Comparison of ENCODE assay signal across 10 cellular contexts in the genomic region with DNA sequence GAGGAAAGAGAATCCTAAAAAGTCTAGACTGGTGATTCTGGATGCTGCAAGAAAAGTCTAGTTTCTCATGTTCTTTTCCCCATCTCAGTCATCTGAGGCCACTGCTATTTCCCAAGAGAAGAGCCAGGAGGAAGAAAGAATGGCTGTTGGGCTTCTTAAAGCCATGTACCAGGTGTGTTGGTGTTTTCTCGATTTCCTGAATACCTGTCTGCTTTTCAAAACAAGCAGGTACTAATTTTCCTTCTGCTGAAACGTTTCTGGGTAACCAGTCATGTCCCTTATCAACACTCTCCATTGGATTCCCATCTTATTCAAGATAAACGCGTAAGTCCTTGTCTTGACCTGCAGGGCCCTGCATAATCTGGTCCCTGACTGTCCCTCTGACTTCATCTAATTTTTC. TPM values are rescaled to one million over a fixed set of nuclear protein-coding genes. Genes with fewer than 3 reads are reported as not detected.
DNase-seq lines count a peak whose midpoint lies in the region; ATAC-seq and TF ChIP-seq lines count a peak whose summit lies in the region.
"Had no signal": no experiment of that assay in that cellular context is flagged by ENCODE, and none has a peak within 500 bp of the region (broad histone marks: within the 10 kb centered on the region; RNA-seq: fewer than 3 reads in every experiment).

No MANE protein-coding gene starts in this region.

- peaks cover 44% of the 10 kb centered on the region for H3K36me3 Mint-ChIP-seq in activated T-cell treated with anti-CD3 and anti-CD28 coated beads, Interleukin-2, amount 50 U/mL, for 24 hours (ENCODE audit: low read depth)
- H3K36me3 Mint-ChIP-seq in activated B cell treated with CpG ODN at 0.5 μM for 24 hours (ENCODE audit: low read depth), result peaks cover 34% of the 10 kb centered on the region

- no peaks in the 10 kb centered on the region for H3K27me3 Mint-ChIP-seq in activated T-cell treated with anti-CD3 and anti-CD28 coated beads, Interleukin-2, amount 50 U/mL, for 24 hours
- no peaks in the 10 kb centered on the region for H3K27me3 Mint-ChIP-seq in activated B cell treated with CpG ODN at 0.5 μM for 24 hours
- no peaks in the 10 kb centered on the region for H3K27me3 Mint-ChIP-seq in stimulated activated naive CD8-positive, alpha-beta T cell treated with anti-CD3 and anti-CD28 coated beads, Interleukin-15, amount 100 ng/mL, for 72 hours

- CTCF ChIA-PET in activated B cell treated with CpG ODN at 0.5 μM for 24 hours (lab: Charles Lee), result no interaction called here

- H3K4me3 ChIP-seq in iPS-11a (ENCODE audit: low read depth, low read length), result peak overlapping the region; percentile 99

- peaks cover 23% of the 10 kb centered on the region for H3K9me3 Mint-ChIP-seq in activated T-cell treated with anti-CD3 and anti-CD28 coated beads, Interleukin-2, amount 50 U/mL, for 24 hours
- peaks cover 5% of the 10 kb centered on the region for H3K9me3 Mint-ChIP-seq in activated B cell treated with CpG ODN at 0.5 μM for 24 hours
- H3K9me3 Mint-ChIP-seq in stimulated activated naive CD8-positive, alpha-beta T cell treated with anti-CD3 and anti-CD28 coated beads, Interleukin-15, amount 100 ng/mL, for 72 hours, result peaks cover 6 to 7% of the 10 kb centered on the region in 2 donors

- ATAC-seq in activated B cell treated with CpG ODN at 0.5 μM for 24 hours (ENCODE audit: low read depth) (no peak), GM21381 (IDR thresholded peaks at IDR 0.05; ENCODE audit: unreplicated experiment) (no peak)
- ATAC-seq in stimulated activated naive CD8-positive, alpha-beta T cell treated with anti-CD3 and anti-CD28 coated beads, Interleukin-15, amount 100 ng/mL, for 72 hours, result no peak

- no peak for TF ChIP-seq CTCF in activated B cell treated with CpG ODN at 0.5 μM for 24 hours (IDR thresholded peaks at IDR 0.05)

- peak overlapping the region; percentile 95 for H3K27ac Mint-ChIP-seq in activated T-cell treated with anti-CD3 and anti-CD28 coated beads, Interleukin-2, amount 50 U/mL, for 24 hours
- H3K27ac Mint-ChIP-seq in activated B cell treated with CpG ODN at 0.5 μM for 24 hours, result no peak overlapping the region
- peak overlapping the region in 1 of 2 donors; percentile 15 for H3K27ac Mint-ChIP-seq in stimulated activated naive CD8-positive, alpha-beta T cell treated with anti-CD3 and anti-CD28 coated beads, Interleukin-15, amount 100 ng/mL, for 72 hours

- H3K4me1 Mint-ChIP-seq in activated T-cell treated with anti-CD3 and anti-CD28 coated beads, Interleukin-2, amount 50 U/mL, for 24 hours (ENCODE audit: low read depth), result peaks cover 33% of the 10 kb centered on the region
- peaks cover 42% of the 10 kb centered on the region for H3K4me1 Mint-ChIP-seq in activated B cell treated with CpG ODN at 0.5 μM for 24 hours
- peaks cover 29% of the 10 kb centered on the region for H3K4me1 Mint-ChIP-seq in stimulated activated naive CD8-positive, alpha-beta T cell treated with anti-CD3 and anti-CD28 coated beads, Interleukin-15, amount 100 ng/mL, for 72 hours

- intact Hi-C loops in activated B cell treated with CpG ODN at 0.5 μM for 24 hours (cut with micrococcal nuclease), result no loop called here
- intact Hi-C loops in posterior cingulate gyrus (cut with DNase I), result no loop called here

- H3K4me3 Mint-ChIP-seq in activated T-cell treated with anti-CD3 and anti-CD28 coated beads, Interleukin-2, amount 50 U/mL, for 24 hours, result peak overlapping the region; percentile 97
- peak overlapping the region; percentile 99 for H3K4me3 Mint-ChIP-seq in activated B cell treated with CpG ODN at 0.5 μM for 24 hours
- peak overlapping the region; percentile 96 to 99 for H3K4me3 Mint-ChIP-seq in stimulated activated naive CD8-positive, alpha-beta T cell treated with anti-CD3 and anti-CD28 coated beads, Interleukin-15, amount 100 ng/mL, for 72 hours

- POLR2A ChIA-PET in activated B cell treated with CpG ODN at 0.5 μM for 24 hours (lab: Charles Lee), result interaction anchor here (0.6 to 0.8 kb wide), 3 partner anchors 99 to 153 kb away, joined by 3 to 5 read pairs (median 3); partner anchors contain the start of genes ZNF527, ZNF540 and ZNF571

- DNase-seq in activated T-cell treated with anti-CD3 and anti-CD28 coated beads, Interleukin-2, amount 50 U/mL, for 24 hours, result no peak
- DNase-seq in activated T-cell treated with anti-CD3 and anti-CD28 coated beads for 4 hours, result no peak
- no peak for DNase-seq in activated B cell treated with CpG ODN at 0.5 μM for 24 hours
- DNase-seq in stimulated activated naive CD8-positive, alpha-beta T cell treated with anti-CD3 and anti-CD28 coated beads, Interleukin-15, amount 100 ng/mL, for 72 hours, result no peak
- DNase-seq in posterior cingulate gyrus, result no peak
- no peak for DNase-seq in pons (ENCODE audit: low spot score)
- DNase-seq: pancreas, upper lobe of left lung had no signal

RNA-seq across cellular contexts. Expression of gene ZNF570, which starts 1.1 kb away (rescaled TPM):
- total RNA-seq in activated B cell treated with CpG ODN at 0.5 μM for 24 hours, result 5.8 and 7.1 TPM in 2 replicates

RNA-seq across cellular contexts. Expression of gene ZNF569, which starts 3.0 kb away (rescaled TPM):
- 6.1 and 6.8 TPM in 2 replicates for total RNA-seq in activated B cell treated with CpG ODN at 0.5 μM for 24 hours

RNA-seq across cellular contexts. Expression of gene ZNF793, which starts 36.5 kb away (rescaled TPM):
- total RNA-seq in activated B cell treated with CpG ODN at 0.5 μM for 24 hours, result 8.4 and 8.7 TPM in 2 replicates
